22 cellular contexts compared by ENCODE assay signal in genomic region chr16:53281859-53282258, GRCh38.
"Had no signal": no experiment of that assay in that cellular context is flagged by ENCODE, and none has a peak within 500 bp of the region (broad histone marks: within the 10 kb centered on the region; RNA-seq: fewer than 3 reads in every experiment).

No MANE protein-coding gene starts in this region.

- H3K36me3 Mint-ChIP-seq: natural killer cell treated with Interleukin-12 subunit alpha and Interleukin-12 subunit beta and Interleukin-15 and Interleukin-18, amount 100 ng/mL, for 72 hours had no signal

- H2AFZ ChIP-seq: hepatocyte, neural progenitor cell had no signal

- H3K4me3 Mint-ChIP-seq: endodermal cell; memory B cell; mesothelial cell of epicardium; natural killer cell treated with Interleukin-12 subunit alpha and Interleukin-12 subunit beta and Interleukin-15 and Interleukin-18, amount 100 ng/mL, for 72 hours; neural progenitor cell had no signal

- H3K4me3 ChIP-seq: coronary artery, hepatocyte, neural progenitor cell, ovary, smooth muscle cell, tibial artery, upper lobe of right lung, vagina had no signal

- ATAC-seq: foreskin keratinocyte; left cardiac atrium; natural killer cell treated with Interleukin-12 subunit alpha and Interleukin-12 subunit beta and Interleukin-15 and Interleukin-18, amount 100 ng/mL, for 72 hours; upper lobe of right lung had no signal

- H3K79me2 ChIP-seq: hepatocyte had no signal

- H3K36me3 ChIP-seq: ovary had no signal

- H3K9me3 ChIP-seq: ovary, tibial artery, upper lobe of right lung, vagina had no signal

- H3K27me3 Mint-ChIP-seq: memory B cell; natural killer cell treated with Interleukin-12 subunit alpha and Interleukin-12 subunit beta and Interleukin-15 and Interleukin-18, amount 100 ng/mL, for 72 hours; progenitor cell of endocrine pancreas had no signal

- H3K4me1 Mint-ChIP-seq: endodermal cell, memory B cell, mesothelial cell of epicardium, neural progenitor cell had no signal

- H3K4me2 ChIP-seq: hepatocyte, neural progenitor cell, smooth muscle cell had no signal

- DNase-seq: effector CD4-positive, alpha-beta T cell; endodermal cell; erythroblast; foreskin keratinocyte; kidney; left cardiac atrium; nucleus accumbens; ovary; right cardiac atrium; stimulated activated CD4-positive, alpha-beta T cell treated with anti-CD3 and anti-CD28 coated beads, Interleukin-2, amount 100 ng/mL, for 48 hours; stimulated activated naive CD4-positive, alpha-beta T cell treated with Interleukin-2 at 50 U/mL for 16 hours; tibial artery; upper lobe of right lung had no signal

- H3K27ac ChIP-seq: coronary artery, foreskin keratinocyte, hepatocyte, ovary, upper lobe of right lung, vagina had no signal

- H3K4me1 ChIP-seq: neural progenitor cell, upper lobe of right lung had no signal

- H3K27me3 ChIP-seq: foreskin keratinocyte, hepatocyte, neural progenitor cell, ovary, tibial artery, upper lobe of right lung, vagina had no signal

- H3K27ac Mint-ChIP-seq: endodermal cell; memory B cell; mesothelial cell of epicardium; natural killer cell treated with Interleukin-12 subunit alpha and Interleukin-12 subunit beta and Interleukin-15 and Interleukin-18, amount 100 ng/mL, for 72 hours; neural progenitor cell; progenitor cell of endocrine pancreas had no signal

- H3K9me3 Mint-ChIP-seq: memory B cell; natural killer cell treated with Interleukin-12 subunit alpha and Interleukin-12 subunit beta and Interleukin-15 and Interleukin-18, amount 100 ng/mL, for 72 hours had no signal
